ENCODE assay signal across 21 cellular contexts in the genomic region with DNA sequence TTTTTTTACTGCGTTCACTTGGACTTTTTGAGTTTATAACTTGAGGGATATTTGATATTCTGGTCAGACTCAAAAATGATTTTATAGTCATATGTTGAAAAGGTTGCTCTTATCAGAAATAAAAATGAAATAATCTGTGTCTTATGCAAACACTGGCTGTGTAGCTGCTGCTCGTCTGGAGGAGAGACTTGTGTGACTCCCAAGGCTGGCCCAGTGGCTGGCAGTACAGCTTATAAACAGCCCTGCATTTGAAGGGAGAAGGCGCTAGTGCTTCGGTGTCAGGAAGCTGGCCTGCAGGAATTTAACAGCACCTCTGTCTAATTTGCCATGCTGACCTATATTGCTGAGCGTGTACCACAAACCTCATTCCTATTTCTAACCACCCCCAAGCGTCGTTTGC.
A peak's percentile ranks its signal among the peaks of the same experiment; 100 is the strongest.
DNase-seq lines count a peak whose midpoint lies in the region; ATAC-seq and TF ChIP-seq lines count a peak whose summit lies in the region.
"Had no signal": no experiment of that assay in that cellular context is flagged by ENCODE, and none has a peak within 500 bp of the region (broad histone marks: within the 10 kb centered on the region; RNA-seq: fewer than 3 reads in every experiment).

No MANE protein-coding gene starts in this region.

- peaks cover 19 to 28% of the 10 kb centered on the region in 2 experiments; a peak in 3 of 4 replicates for H3K4me1 ChIP-seq in SK-N-SH (ENCODE audit: control insufficient read depth in 1 of 2, insufficient read depth in 2 of 2, low read depth in 1 of 2, low read length in 1 of 2)
- H3K4me1 ChIP-seq in Panc1 (ENCODE audit: control insufficient read depth, insufficient read depth, low read length): peaks cover 97% of the 10 kb centered on the region

- H3K36me3 ChIP-seq in SK-N-SH (replicated peaks in 1 of 2; ENCODE audit: control insufficient read depth in 1 of 2, insufficient read depth in 2 of 2, low read length in 1 of 2): peaks cover 45% of the 10 kb centered on the region in 2 experiments
- H3K36me3 ChIP-seq in Panc1 (ENCODE audit: control insufficient read depth, insufficient read depth, low read length): peaks cover 5% of the 10 kb centered on the region; the same call in 1 of the 2 replicates

- no peak for TF ChIP-seq RAD21 in SK-N-SH (IDR thresholded peaks at IDR 0.05; ENCODE audit: low read length)

- WGBS in SK-N-SH (ENCODE audit: low lambda C conversion rate): 95% methylated on average over 7 of the region's 7 CpGs

- BruUV-seq in Panc1 (replicated peaks; lab: Mats Ljungman, UMichigan): no TSS peak

- H3K9me2 ChIP-seq in SK-N-SH: no peaks in the 10 kb centered on the region

- peaks cover 23% of the 10 kb centered on the region for H3K36me3 Mint-ChIP-seq in nephron (ENCODE audit: low read depth)

- H3K4me3 ChIP-seq in SK-N-SH (ENCODE audit: low read depth in 2 of 2, low read length in 1 of 2) (no peak overlapping the region), Panc1 (ENCODE audit: low read depth in 2 of 2, low read length in 2 of 2) (no peak overlapping the region)
- H3K4me3 ChIP-seq: GM23248, MG63 had no signal

- peak overlapping the region; percentile 6 to 39 (median 39) for H3K27ac Mint-ChIP-seq in nephron
- H3K27ac Mint-ChIP-seq: CD4-positive, alpha-beta T cell had no signal

- peaks cover 3% of the 10 kb centered on the region for H3K27me3 Mint-ChIP-seq in nephron (ENCODE audit: low read depth)

- in situ Hi-C loops in Panc1 (cut with HindIII; ENCODE audit: low pct_unique_long_range_greater_than_20kb, low sequenced_read_pairs): no loop called here

- H3K27me3 ChIP-seq in SK-N-SH (ENCODE audit: insufficient read depth) (no peaks in the 10 kb centered on the region), Panc1 (ENCODE audit: control insufficient read depth, insufficient read depth, low read length) (no peaks in the 10 kb centered on the region)
- H3K27me3 ChIP-seq: MG63 had no signal

- no peak overlapping the region for H3K4me2 ChIP-seq in SK-N-SH

- no peaks in the 10 kb centered on the region for H3K9me3 Mint-ChIP-seq in nephron
- H3K9me3 Mint-ChIP-seq: CD4-positive, alpha-beta T cell; H9 had no signal

- TF ChIP-seq CTCF in SK-N-SH (IDR thresholded peaks at IDR 0.05) (no peak), Panc1 (IDR thresholded peaks at IDR 0.05) (no peak), nephron (IDR thresholded peaks at IDR 0.05; ENCODE audit: unreplicated experiment in 3 of 3) (no peak)

- CTCF ChIA-PET in SK-N-SH (lab: Yijun Ruan, JAX) (no interaction called here), Panc1 (lab: Charles Lee) (interaction anchor here (0.7 kb wide), 1 partner anchor 274 kb away, joined by 7 read pairs; no protein-coding TSS in a partner anchor)

- POLR2A ChIA-PET in SK-N-SH (lab: Yijun Ruan, JAX): no interaction called here
- POLR2A ChIA-PET in Panc1 (lab: Charles Lee): no interaction called here

- H3K4me3 Mint-ChIP-seq in nephron: no peak overlapping the region
- H3K4me3 Mint-ChIP-seq: CD4-positive, alpha-beta T cell; H9 had no signal

- no peak overlapping the region for H2AFZ ChIP-seq in SK-N-SH (ENCODE audit: low read depth)
- H2AFZ ChIP-seq: GM23248 had no signal

- DNase-seq in SK-N-SH (no peak), Panc1 (ENCODE audit: low read depth, low spot score) (no peak), HuH-7.5 (ENCODE audit: low spot score) (no peak), NCI-H2029 (lab: John Stamatoyannopoulos, UW) (no peak)
- no peak for DNase-seq in activated CD4-positive, alpha-beta T cell treated with anti-CD3 and anti-CD28 coated beads for 4 hours
- DNase-seq: CD4-positive, alpha-beta T cell; GM23248; H9; IMR-90; KG1; MG63; NCI-H1105 treated with DMSO at 0.1 percent for 48 hours; NCI-H2029 treated with DMSO at 0.1 percent for 48 hours; NCI-H345; NCI-H748 treated with DMSO at 0.1 percent for 48 hours; NK-92 treated with Interleukin-12 subunit alpha and Interleukin-12 subunit beta, amount 100 ng/mL, for 24 hours; PC-3; RPMI8226; SHP77 had no signal

- H3K4me1 Mint-ChIP-seq in nephron: peaks cover 70% of the 10 kb centered on the region

- intact Hi-C loops in Panc1 (cut with micrococcal nuclease; ENCODE audit: unreplicated experiment): loop anchor here (10.0 kb wide), 1 partner anchor 136 kb away; no protein-coding TSS in a partner anchor

- H3K9me3 ChIP-seq in SK-N-SH: no peaks in the 10 kb centered on the region
- H3K9me3 ChIP-seq in Panc1 (ENCODE audit: control insufficient read depth, insufficient read depth, low read depth, low read length): no peaks in the 10 kb centered on the region
- H3K9me3 ChIP-seq: MG63 had no signal

- no peak overlapping the region for H3K9ac ChIP-seq in SK-N-SH
- H3K9ac ChIP-seq: GM23248 had no signal

- H3K27ac ChIP-seq in SK-N-SH (ENCODE audit: low read depth in 2 of 2, low read length in 1 of 2) (no peak overlapping the region), Panc1 (ENCODE audit: low read length) (peak overlapping the region; percentile 75)
- H3K27ac ChIP-seq: GM23248 had no signal

- ATAC-seq in SK-N-SH treated with all-trans-retinoic acid at 6 μM for 48 hours (no peak), Panc1 (no peak)
- ATAC-seq: PC-3 had no signal

- H4K20me1 ChIP-seq in SK-N-SH (ENCODE audit: insufficient read depth): peaks cover 31% of the 10 kb centered on the region

- H3K79me2 ChIP-seq in SK-N-SH (ENCODE audit: insufficient read depth): peaks cover 97% of the 10 kb centered on the region

- no peak for TF ChIP-seq EP300 in SK-N-SH (IDR thresholded peaks at IDR 0.05; ENCODE audit: borderline replicate concordance in 1 of 2, low read depth in 1 of 2, low read length in 1 of 2)

- peaks cover 12% of the 10 kb centered on the region for H3F3A ChIP-seq in SK-N-SH (replicated peaks; ENCODE audit: insufficient read depth)

TF ChIP-seq in SK-N-SH, 30 proteins besides CTCF, POLR2A, EP300 and RAD21:
- 0 out of 2 replicates have a peak, but pooled peaks have one; percentile 13 for TF ChIP-seq POLR2AphosphoS5 (IDR thresholded peaks at IDR 0.05; ENCODE audit: low read depth, low read length)
- no peak for TF ChIP-seq FOXJ3 (CRISPR knock-in tag; IDR thresholded peaks at IDR 0.05)
- TF ChIP-seq ELF1 (IDR thresholded peaks at IDR 0.05): no peak

TF ChIP-seq in SK-N-SH treated with all-trans-retinoic acid at 6 μM for 48 hours, 23 proteins besides CTCF, POLR2A, EP300 and RAD21:
- TF ChIP-seq POU6F1 (CRISPR knock-in tag; IDR thresholded peaks at IDR 0.05; ENCODE audit: borderline replicate concordance, low read depth): no peak
- no peak for TF ChIP-seq CSRNP3 (CRISPR knock-in tag; IDR thresholded peaks at IDR 0.05)
- TF ChIP-seq PPARA (CRISPR knock-in tag; IDR thresholded peaks at IDR 0.05; ENCODE audit: borderline replicate concordance): no peak
- TF ChIP-seq ZNF8 (CRISPR knock-in tag; IDR thresholded peaks at IDR 0.05): no peak
- TF ChIP-seq ZFP30 (CRISPR knock-in tag; IDR thresholded peaks at IDR 0.05): no peak
- TF ChIP-seq, protein P1, sequence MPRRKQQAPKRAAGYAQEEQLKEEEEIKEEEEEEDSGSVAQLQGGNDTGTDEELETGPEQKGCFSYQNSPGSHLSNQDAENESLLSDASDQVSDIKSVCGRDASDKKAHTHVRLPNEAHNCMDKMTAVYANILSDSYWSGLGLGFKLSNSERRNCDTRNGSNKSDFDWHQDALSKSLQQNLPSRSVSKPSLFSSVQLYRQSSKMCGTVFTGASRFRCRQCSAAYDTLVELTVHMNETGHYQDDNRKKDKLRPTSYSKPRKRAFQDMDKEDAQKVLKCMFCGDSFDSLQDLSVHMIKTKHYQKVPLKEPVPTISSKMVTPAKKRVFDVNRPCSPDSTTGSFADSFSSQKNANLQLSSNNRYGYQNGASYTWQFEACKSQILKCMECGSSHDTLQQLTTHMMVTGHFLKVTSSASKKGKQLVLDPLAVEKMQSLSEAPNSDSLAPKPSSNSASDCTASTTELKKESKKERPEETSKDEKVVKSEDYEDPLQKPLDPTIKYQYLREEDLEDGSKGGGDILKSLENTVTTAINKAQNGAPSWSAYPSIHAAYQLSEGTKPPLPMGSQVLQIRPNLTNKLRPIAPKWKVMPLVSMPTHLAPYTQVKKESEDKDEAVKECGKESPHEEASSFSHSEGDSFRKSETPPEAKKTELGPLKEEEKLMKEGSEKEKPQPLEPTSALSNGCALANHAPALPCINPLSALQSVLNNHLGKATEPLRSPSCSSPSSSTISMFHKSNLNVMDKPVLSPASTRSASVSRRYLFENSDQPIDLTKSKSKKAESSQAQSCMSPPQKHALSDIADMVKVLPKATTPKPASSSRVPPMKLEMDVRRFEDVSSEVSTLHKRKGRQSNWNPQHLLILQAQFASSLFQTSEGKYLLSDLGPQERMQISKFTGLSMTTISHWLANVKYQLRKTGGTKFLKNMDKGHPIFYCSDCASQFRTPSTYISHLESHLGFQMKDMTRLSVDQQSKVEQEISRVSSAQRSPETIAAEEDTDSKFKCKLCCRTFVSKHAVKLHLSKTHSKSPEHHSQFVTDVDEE (CRISPR knock-in tag; IDR thresholded peaks at IDR 0.05): no peak
- no peak for TF ChIP-seq OSR1 (CRISPR knock-in tag; IDR thresholded peaks at IDR 0.05)
TF ChIP-seq in SK-N-SH treated with all-trans-retinoic acid at 6 μM for 48 hours: peak in this region for 0.
